Comparison of ENCODE assay signal across 25 cellular contexts in the genomic region with DNA sequence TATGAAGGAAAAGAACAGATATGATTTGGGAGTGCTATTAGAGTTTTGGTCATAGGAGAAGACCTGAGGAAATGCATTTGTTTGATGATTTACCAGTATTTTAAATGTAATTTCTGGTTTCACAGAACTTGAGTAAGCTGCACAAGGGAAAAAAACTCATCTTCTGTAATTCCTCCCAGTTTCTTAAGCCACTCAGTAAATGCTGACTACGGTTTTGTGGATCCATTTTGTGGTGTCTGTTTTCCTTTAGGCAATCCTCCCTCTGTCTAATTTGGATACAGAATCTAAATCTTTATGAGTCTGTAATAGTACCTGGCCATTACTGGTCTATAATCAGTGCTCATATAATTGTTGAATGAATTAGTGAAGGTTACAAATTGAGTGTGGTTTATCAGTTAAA.
"Had no signal": no experiment of that assay in that cellular context is flagged by ENCODE, and none has a peak within 500 bp of the region (broad histone marks: within the 10 kb centered on the region; RNA-seq: fewer than 3 reads in every experiment).

No MANE protein-coding gene starts in this region.

- FAIRE-seq: pancreas, small intestine, urothelium cell line had no signal

- H3K4me3 Mint-ChIP-seq: mesothelial cell of epicardium; naive B cell; natural killer cell treated with Interleukin-12 subunit alpha and Interleukin-12 subunit beta and Interleukin-15 and Interleukin-18, amount 100 ng/mL, for 72 hours; stimulated activated effector memory CD8-positive, alpha-beta T cell treated with anti-CD3 and anti-CD28 coated beads, Interleukin-12 subunit alpha, Interleukin-12 subunit beta, amount 100 ng/mL, for 72 hours; stimulated activated naive CD8-positive, alpha-beta T cell treated with anti-CD3 and anti-CD28 coated beads, Interleukin-15, Interleukin-2, amounts not matched to agents 100 ng/mL and 50 ng/mL, for 24 hours had no signal

- ATAC-seq: natural killer cell treated with Interleukin-12 subunit alpha and Interleukin-12 subunit beta and Interleukin-15 and Interleukin-18, amount 100 ng/mL, for 72 hours; pancreas; right cardiac atrium; stimulated activated effector memory CD8-positive, alpha-beta T cell treated with anti-CD3 and anti-CD28 coated beads, Interleukin-12 subunit alpha, Interleukin-12 subunit beta, amount 100 ng/mL, for 72 hours; upper lobe of right lung had no signal

- H3K9me3 ChIP-seq: left ventricle myocardium inferior, pancreas, prostate gland, sigmoid colon, spleen, suprapubic skin, thoracic aorta, tibial artery, upper lobe of right lung had no signal

- H3K36me3 ChIP-seq: left ventricle myocardium inferior, pancreas, prostate gland, sigmoid colon, suprapubic skin, thoracic aorta, tibial artery, upper lobe of right lung had no signal

- H3K4me1 ChIP-seq: pancreas, prostate gland had no signal

- DNase-seq: islet precursor cell; left ventricle myocardium inferior; mesendoderm; naive B cell; pancreas; posterior cingulate gyrus; retina; right cardiac atrium; sigmoid colon; small intestine; spleen; stimulated activated CD4-positive, alpha-beta T cell treated with anti-CD3 and anti-CD28 coated beads, Interleukin-4, amount 100 ng/mL, for 24 hours; stimulated activated naive CD4-positive, alpha-beta T cell; tibial artery; trophoblast cell; upper lobe of right lung had no signal

- H3K27ac Mint-ChIP-seq: mesothelial cell of epicardium; natural killer cell treated with Interleukin-12 subunit alpha and Interleukin-12 subunit beta and Interleukin-15 and Interleukin-18, amount 100 ng/mL, for 72 hours; stimulated activated effector memory CD8-positive, alpha-beta T cell treated with anti-CD3 and anti-CD28 coated beads, Interleukin-12 subunit alpha, Interleukin-12 subunit beta, amount 100 ng/mL, for 72 hours; stimulated activated naive CD8-positive, alpha-beta T cell treated with anti-CD3 and anti-CD28 coated beads, Interleukin-15, Interleukin-2, amounts not matched to agents 100 ng/mL and 50 ng/mL, for 24 hours had no signal

- H3K4me3 ChIP-seq: left ventricle myocardium inferior, lung, pancreas, prostate gland, sigmoid colon, spleen, suprapubic skin, thoracic aorta, tibial artery, upper lobe of right lung had no signal

- H3K36me3 Mint-ChIP-seq: natural killer cell treated with Interleukin-12 subunit alpha and Interleukin-12 subunit beta and Interleukin-15 and Interleukin-18, amount 100 ng/mL, for 72 hours; stimulated activated effector memory CD8-positive, alpha-beta T cell treated with anti-CD3 and anti-CD28 coated beads, Interleukin-12 subunit alpha, Interleukin-12 subunit beta, amount 100 ng/mL, for 72 hours had no signal

- H3K27me3 Mint-ChIP-seq: naive B cell; natural killer cell treated with Interleukin-12 subunit alpha and Interleukin-12 subunit beta and Interleukin-15 and Interleukin-18, amount 100 ng/mL, for 72 hours; stimulated activated naive CD8-positive, alpha-beta T cell treated with anti-CD3 and anti-CD28 coated beads, Interleukin-15, Interleukin-2, amounts not matched to agents 100 ng/mL and 50 ng/mL, for 24 hours had no signal

- H3K27ac ChIP-seq: left ventricle myocardium inferior, pancreas, prostate gland, sigmoid colon, spleen, suprapubic skin, thoracic aorta, tibial artery, upper lobe of right lung had no signal

- H3K9me3 Mint-ChIP-seq: naive B cell; natural killer cell treated with Interleukin-12 subunit alpha and Interleukin-12 subunit beta and Interleukin-15 and Interleukin-18, amount 100 ng/mL, for 72 hours; stimulated activated effector memory CD8-positive, alpha-beta T cell treated with anti-CD3 and anti-CD28 coated beads, Interleukin-12 subunit alpha, Interleukin-12 subunit beta, amount 100 ng/mL, for 72 hours had no signal
